In the genomic region with DNA sequence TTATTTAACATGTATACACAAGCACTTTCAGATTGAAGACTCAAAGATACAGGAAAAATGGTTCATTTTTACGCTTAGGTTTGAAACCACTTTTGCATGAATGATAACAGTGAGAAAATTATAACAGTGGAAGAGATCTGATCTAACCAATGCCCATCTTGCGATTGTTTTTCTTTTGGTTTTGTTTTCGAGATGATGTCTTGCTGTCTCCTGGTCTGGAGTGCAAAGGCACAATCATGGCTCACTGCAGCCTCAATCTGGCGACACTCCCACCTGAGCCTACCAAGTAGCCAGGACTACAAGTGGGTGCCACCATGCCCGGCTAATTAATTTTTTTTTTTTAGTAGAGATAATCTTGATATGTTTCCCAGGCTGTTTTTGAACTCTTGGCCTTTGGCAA, we compare ENCODE assay signal across 24 cellular contexts. TPM values are rescaled to one million over a fixed set of nuclear protein-coding genes. Genes with fewer than 3 reads are reported as not detected.
DNase-seq lines count a peak whose midpoint lies in the region; ATAC-seq, FAIRE-seq and TF ChIP-seq lines count a peak whose summit lies in the region.
"Had no signal": no experiment of that assay in that cellular context is flagged by ENCODE, and none has a peak within 500 bp of the region (broad histone marks: within the 10 kb centered on the region; RNA-seq: fewer than 3 reads in every experiment).

No MANE protein-coding gene starts in this region.

- no peaks in the 10 kb centered on the region for H3K9me3 Mint-ChIP-seq in activated CD8-positive, alpha-beta memory T cell treated with anti-CD3 and anti-CD28 coated beads, Interleukin-2, amount 10 ng/mL, durations not matched to agents 7 days and 5 days (ENCODE audit: low read depth)
- H3K9me3 Mint-ChIP-seq: CD4-positive, CD25-positive, alpha-beta regulatory T cell; CD8-positive, alpha-beta memory T cell had no signal

- no peak overlapping the region for H3K4me3 ChIP-seq in KMS-11 (IDR thresholded peaks at IDR 0.05; ENCODE audit: insufficient read depth, low read depth, low read length)
- no peak overlapping the region for H3K4me3 ChIP-seq in GM12878

- H3K36me3 ChIP-seq in KMS-11 (ENCODE audit: insufficient read depth): no peaks in the 10 kb centered on the region
- no peaks in the 10 kb centered on the region for H3K36me3 ChIP-seq in GM12878 (ENCODE audit: control insufficient read depth in 2 of 2, insufficient read depth in 2 of 2, low read length in 1 of 2)
- H3K36me3 ChIP-seq: BE2C had no signal

- peaks cover 23% of the 10 kb centered on the region for H3K4me1 Mint-ChIP-seq in activated CD8-positive, alpha-beta memory T cell treated with anti-CD3 and anti-CD28 coated beads, Interleukin-2, amount 10 ng/mL, durations not matched to agents 7 days and 5 days

- no peaks in the 10 kb centered on the region for H3K27me3 Mint-ChIP-seq in activated CD8-positive, alpha-beta memory T cell treated with anti-CD3 and anti-CD28 coated beads, Interleukin-2, amount 10 ng/mL, durations not matched to agents 7 days and 5 days

- no peak for TF ChIP-seq CTCF in KMS-11 (conservative IDR thresholded peaks at IDR 0.05; ENCODE audit: low read depth, low read length)
- no peak for TF ChIP-seq CTCF in GM12878 (IDR thresholded peaks at IDR 0.05 in 2 of 3, conservative IDR thresholded peaks at IDR 0.05 in 1 of 3; ENCODE audit: control insufficient read depth in 2 of 3, extremely low read depth in 1 of 3, insufficient read depth in 1 of 3, low read depth in 3 of 3, low read length in 3 of 3)

- POLR2A ChIA-PET in GM12878 (lab: Charles Lee): no interaction called here

- no peaks in the 10 kb centered on the region for H3K36me3 Mint-ChIP-seq in activated CD8-positive, alpha-beta memory T cell treated with anti-CD3 and anti-CD28 coated beads, Interleukin-2, amount 10 ng/mL, durations not matched to agents 7 days and 5 days
- H3K36me3 Mint-ChIP-seq: CD4-positive, CD25-positive, alpha-beta regulatory T cell; CD8-positive, alpha-beta memory T cell had no signal

- H3K9me3 ChIP-seq in GM12878 (replicated peaks; ENCODE audit: control insufficient read depth, insufficient read depth, low read length): no peaks in the 10 kb centered on the region; the same call in 2 of the 3 replicates
- H3K9me3 ChIP-seq: BE2C had no signal

- ATAC-seq in activated CD8-positive, alpha-beta memory T cell treated with anti-CD3 and anti-CD28 coated beads, Interleukin-2, amount 10 ng/mL, durations not matched to agents 7 days and 5 days: peak; percentile 61
- ATAC-seq in GM12878 (peak; percentile 59; the same call in 2 of the 3 replicates), HG02798 (IDR thresholded peaks at IDR 0.05; ENCODE audit: poor library complexity, unreplicated experiment) (no peak), HG03342 (IDR thresholded peaks at IDR 0.05; ENCODE audit: unreplicated experiment) (no peak)

- no peak overlapping the region for H3K4me3 Mint-ChIP-seq in activated CD8-positive, alpha-beta memory T cell treated with anti-CD3 and anti-CD28 coated beads, Interleukin-2, amount 10 ng/mL, durations not matched to agents 7 days and 5 days
- H3K4me3 Mint-ChIP-seq: CD8-positive, alpha-beta memory T cell had no signal

- H4K20me1 ChIP-seq in KMS-11 (ENCODE audit: insufficient read depth): no peaks in the 10 kb centered on the region
- H4K20me1 ChIP-seq in GM12878 (ENCODE audit: control insufficient read depth, insufficient read depth): no peaks in the 10 kb centered on the region

- H3K27me3 ChIP-seq in KMS-11 (ENCODE audit: insufficient read depth, low read depth) (no peaks in the 10 kb centered on the region), GM12878 (replicated peaks in 1 of 2; ENCODE audit: control insufficient read depth in 2 of 2, insufficient read depth in 2 of 2, low read length in 1 of 2) (no peaks in the 10 kb centered on the region; a peak in 1 of 4 replicates)

- CTCF ChIA-PET in activated CD8-positive, alpha-beta memory T cell treated with anti-CD3 and anti-CD28 coated beads, Interleukin-2, amount 10 ng/mL, durations not matched to agents 7 days and 5 days (lab: Charles Lee): interaction anchor here (1.6 to 5.7 kb wide), 3 partner anchors 8 to 294 kb away, joined by 4 to 79 read pairs (median 7); no protein-coding TSS in a partner anchor
- CTCF ChIA-PET in GM12878 (lab: Yijun Ruan, JAX): interaction anchor here (1.8 to 15.0 kb wide), 3 partner anchors 124 to 294 kb away, joined by 5 to 248 read pairs (median 60); a partner anchor contains a TSS

- SMC1A ChIA-PET in GM12878 (lab: Charles Lee; ENCODE audit: uncharacterized antibody, unreplicated experiment): interaction anchor here (1.2 to 5.9 kb wide), 4 partner anchors 52 to 293 kb away, joined by 4 to 105 read pairs (median 10); no protein-coding TSS in a partner anchor

- in situ Hi-C loops in GM12878 (cut with MboI): loop anchor here (5.0 kb wide), 1 partner anchor 122 kb away; no protein-coding TSS in a partner anchor

- TF ChIP-seq POLR2A in GM12878 (IDR thresholded peaks at IDR 0.05; ENCODE audit: low read depth, low read length): no peak

- H3K27ac Mint-ChIP-seq in activated CD8-positive, alpha-beta memory T cell treated with anti-CD3 and anti-CD28 coated beads, Interleukin-2, amount 10 ng/mL, durations not matched to agents 7 days and 5 days: no peak overlapping the region
- H3K27ac Mint-ChIP-seq: CD4-positive, CD25-positive, alpha-beta regulatory T cell; CD8-positive, alpha-beta memory T cell had no signal

- intact Hi-C loops in GM12878 (cut with micrococcal nuclease; ENCODE audit: unreplicated experiment): loop anchor here (2.0 kb wide), 3 partner anchors 77 to 297 kb away; a partner anchor contains a TSS

- no TSS peak for BruUV-seq in GM12878 (replicated peaks; lab: Mats Ljungman, UMichigan)

- 18% methylated on average over 5 of the region's 5 CpGs for WGBS in GM12878 (ENCODE audit: insufficient coverage, insufficient replicate concordance, low lambda C conversion rate, missing lambda C conversion rate)

- H3K4me1 ChIP-seq in KMS-11 (ENCODE audit: low read depth, poor library complexity, severe bottlenecking) (peaks cover 16% of the 10 kb centered on the region), GM12878 (ENCODE audit: control insufficient read depth, insufficient read depth, low read length) (peaks cover 19% of the 10 kb centered on the region)
- H3K4me1 ChIP-seq: BE2C had no signal

- H2AFZ ChIP-seq in KMS-11 (ENCODE audit: low read depth) (no peak overlapping the region), GM12878 (ENCODE audit: control insufficient read depth, low read depth, low read length) (no peak overlapping the region; the same call in 1 of the 2 replicates)

- TF ChIP-seq RAD21 in GM12878 (IDR thresholded peaks at IDR 0.05; ENCODE audit: insufficient read depth, low read depth, low read length): no peak

- H3K4me2 ChIP-seq in KMS-11: 0 out of 2 replicates have a peak overlapping the region, but pooled peaks have one; percentile 38
- H3K4me2 ChIP-seq in GM12878 (ENCODE audit: control insufficient read depth, insufficient read depth): no peak overlapping the region

- H3K9ac ChIP-seq in KMS-11: no peak overlapping the region
- H3K9ac ChIP-seq in GM12878 (ENCODE audit: control insufficient read depth, insufficient read depth, low read length): no peak overlapping the region

- RAD21 ChIA-PET in GM12878 (lab: Charles Lee; ENCODE audit: unreplicated experiment): interaction anchor here (2.8 to 5.8 kb wide), 2 partner anchors 123 to 293 kb away, joined by 18 to 105 read pairs; no protein-coding TSS in a partner anchor

- FAIRE-seq in GM12878 (lab: Jason Lieb, UNC): no peak
- FAIRE-seq: GM12892, GM18507 had no signal

- no peak overlapping the region for H3K27ac ChIP-seq in KMS-11
- H3K27ac ChIP-seq in GM12878 (ENCODE audit: control insufficient read depth, insufficient read depth): no peak overlapping the region

- no peak for TF ChIP-seq EP300 in GM12878 (IDR thresholded peaks at IDR 0.05; ENCODE audit: borderline replicate concordance in 1 of 2, control insufficient read depth in 1 of 2, low read depth in 2 of 2, low read length in 2 of 2)

- DNase-seq in activated CD8-positive, alpha-beta memory T cell treated with anti-CD3 and anti-CD28 coated beads, Interleukin-2, amount 10 ng/mL, durations not matched to agents 7 days and 5 days: peak; percentile 36
- no peak for DNase-seq in activated CD8-positive, alpha-beta memory T cell treated with anti-CD3 and anti-CD28 coated beads for 24 hours
- no peak for DNase-seq in GM12878 (ENCODE audit: low read depth, low spot score)
- no peak for DNase-seq in hepatic stellate cell (ENCODE audit: low spot score)
- DNase-seq: 8988T; BE2C; C1 segment of cervical spinal cord; CD4-positive, CD25-positive, alpha-beta regulatory T cell; CD8-positive, alpha-beta memory T cell; COR-L47; DMS 273 treated with DMSO at 0.1 percent for 48 hours; DMS53; DND-41; EL; GOT3; HCEC 1CT; KG1 had no signal

- H3K79me2 ChIP-seq in KMS-11 (ENCODE audit: insufficient read depth, low read depth) (no peaks in the 10 kb centered on the region), GM12878 (ENCODE audit: control insufficient read depth, insufficient read depth, low read length) (no peaks in the 10 kb centered on the region)

RNA-seq across cellular contexts. Expression of a gene that starts 10.2 kb away (rescaled TPM):
- 10 to 100 TPM; 15.1 to 16.3 TPM for total RNA-seq in activated CD8-positive, alpha-beta memory T cell treated with anti-CD3 and anti-CD28 coated beads, Interleukin-2, amount 10 ng/mL, durations not matched to agents 7 days and 5 days
- total RNA-seq in GM12878 (2013; cell fraction: nucleolus; rRNA removed): 3.4 and 4.0 TPM in 2 replicates
- total RNA-seq in GM12878 (2014; rRNA removed) (9.0 and 11.3 TPM in 2 replicates), GM12878 (2014; rRNA removed; fragmentation: Illumina TruSeq; extraction: Trizol) (5.9 and 7.0 TPM in 2 replicates), GM12878 (2021) (9.6 and 9.7 TPM in 2 replicates)
- polyA plus RNA-seq in GM12878 (2011; ENCODE audit: low read depth): 3.4 TPM
- polyA plus RNA-seq in GM12878 (2011; rRNA removed) (4.8 and 7.2 TPM in 2 replicates), GM12878 (2014; fragmentation: Illumina TruSeq; extraction: Trizol) (5.8 and 7.0 TPM in 2 replicates), GM12878 (2014; fragmentation: Nextera tagmentation; extraction: Ambion mirVana) (1 to 10 TPM; 2.7 to 4.4 TPM), GM12878 (2014; rRNA removed) (11.4 and 15.5 TPM in 2 replicates), GM12878 (2016; fragmentation: Nextera tagmentation; extraction: Ambion mirVana) (10 to 100 TPM in 1 of 2 experiments, 1 to 10 TPM in 1; 1.6 to 10.4 TPM)
- 2.7 and 4.5 TPM in 2 replicates for polyA plus RNA-seq in GM12878 (2011; cell fraction: cytosol; rRNA removed)
- polyA plus RNA-seq in GM12878 (2011; cell fraction: nucleus; rRNA removed): 4.8 and 5.7 TPM in 2 replicates
- polyA plus RNA-seq in GM12878 (2012): 5.6 and 7.8 TPM in 2 replicates
- polyA minus RNA-seq in GM12878 (2011; rRNA and poly(A)+ RNA removed): 2.0 and 2.6 TPM in 2 replicates
- 2.7 and 2.8 TPM in 2 replicates for polyA minus RNA-seq in GM12878 (2011; cell fraction: cytosol; rRNA and poly(A)+ RNA removed)
- 1.5 and 3.2 TPM in 2 replicates for polyA minus RNA-seq in GM12878 (2011; cell fraction: nucleus; rRNA and poly(A)+ RNA removed)

RNA-seq across cellular contexts. Expression of a gene that starts 17.5 kb away (rescaled TPM):
- 1 to 10 TPM; 4.7 to 7.4 TPM for total RNA-seq in activated CD8-positive, alpha-beta memory T cell treated with anti-CD3 and anti-CD28 coated beads, Interleukin-2, amount 10 ng/mL, durations not matched to agents 7 days and 5 days
- 8.1 and 9.0 TPM in 2 replicates for total RNA-seq in GM12878 (2013; cell fraction: nucleolus; rRNA removed)
- total RNA-seq in GM12878 (2014; rRNA removed): 4.1 and 5.5 TPM in 2 replicates
- 3.7 and 5.2 TPM in 2 replicates for total RNA-seq in GM12878 (2014; rRNA removed; fragmentation: Illumina TruSeq; extraction: Trizol)
- total RNA-seq in GM12878 (2021): 3.9 and 4.3 TPM in 2 replicates
- 0.89 TPM for polyA plus RNA-seq in GM12878 (2011; ENCODE audit: low read depth)
- 5.0 and 5.1 TPM in 2 replicates for polyA plus RNA-seq in GM12878 (2011; rRNA removed)
- 2.8 and 6.5 TPM in 2 replicates for polyA plus RNA-seq in GM12878 (2011; cell fraction: cytosol; rRNA removed)
- polyA plus RNA-seq in GM12878 (2011; cell fraction: nucleus; rRNA removed): 3.9 and 4.0 TPM in 2 replicates
- polyA plus RNA-seq in GM12878 (2012): 2.8 and 4.5 TPM in 2 replicates
- polyA plus RNA-seq in GM12878 (2014; fragmentation: Illumina TruSeq; extraction: Trizol): 1.4 and 2.9 TPM in 2 replicates
- 1 to 10 TPM; 5.8 to 6.1 TPM for polyA plus RNA-seq in GM12878 (2014; fragmentation: Nextera tagmentation; extraction: Ambion mirVana)
- 8.8 and 10.1 TPM in 2 replicates for polyA plus RNA-seq in GM12878 (2014; rRNA removed)
- polyA plus RNA-seq in GM12878 (2016; fragmentation: Nextera tagmentation; extraction: Ambion mirVana): 1 to 10 TPM; 4.8 to 5.9 TPM
- polyA minus RNA-seq in GM12878 (2011; rRNA and poly(A)+ RNA removed): 1.6 and 2.4 TPM in 2 replicates
- polyA minus RNA-seq in GM12878 (2011; cell fraction: cytosol; rRNA and poly(A)+ RNA removed): 0.62 and 0.67 TPM in 2 replicates
- 3.1 and 5.5 TPM in 2 replicates for polyA minus RNA-seq in GM12878 (2011; cell fraction: nucleus; rRNA and poly(A)+ RNA removed)

RNA-seq across cellular contexts. Expression of a gene that starts 35.3 kb away (rescaled TPM):
- not detected for total RNA-seq in activated CD8-positive, alpha-beta memory T cell treated with anti-CD3 and anti-CD28 coated beads, Interleukin-2, amount 10 ng/mL, durations not matched to agents 7 days and 5 days
- total RNA-seq in GM12878 (2013; cell fraction: nucleolus; rRNA removed): not detected in 2 replicates
- total RNA-seq in GM12878 (2014; rRNA removed) (not detected in 2 replicates), GM12878 (2014; rRNA removed; fragmentation: Illumina TruSeq; extraction: Trizol) (not detected in 2 replicates), GM12878 (2021) (not detected in 2 replicates)
- polyA plus RNA-seq in GM12878 (2011; ENCODE audit: low read depth): not detected
- polyA plus RNA-seq in GM12878 (2011; rRNA removed) (not detected in 2 replicates), GM12878 (2014; fragmentation: Illumina TruSeq; extraction: Trizol) (not detected in 2 replicates), GM12878 (2014; fragmentation: Nextera tagmentation; extraction: Ambion mirVana) (not detected), GM12878 (2014; rRNA removed) (not detected in 2 replicates), GM12878 (2016; fragmentation: Nextera tagmentation; extraction: Ambion mirVana) (not detected)
- polyA plus RNA-seq in GM12878 (2011; cell fraction: cytosol; rRNA removed): not detected in 2 replicates
- not detected in 2 replicates for polyA plus RNA-seq in GM12878 (2011; cell fraction: nucleus; rRNA removed)
- not detected in 2 replicates for polyA plus RNA-seq in GM12878 (2012)
- polyA minus RNA-seq in GM12878 (2011; rRNA and poly(A)+ RNA removed): not detected in 2 replicates
- not detected in 2 replicates for polyA minus RNA-seq in GM12878 (2011; cell fraction: cytosol; rRNA and poly(A)+ RNA removed)
- not detected in 2 replicates for polyA minus RNA-seq in GM12878 (2011; cell fraction: nucleus; rRNA and poly(A)+ RNA removed)
- total RNA-seq: CD4-positive, CD25-positive, alpha-beta regulatory T cell; CD8-positive, alpha-beta memory T cell; HT-29 had no signal
- polyA plus RNA-seq: CD4-positive, CD25-positive, alpha-beta regulatory T cell; CD8-positive, alpha-beta memory T cell had no signal

RNA-seq across cellular contexts. Expression of a gene that starts 51.5 kb away (rescaled TPM):
- under 1 TPM; 0.26 to 0.98 TPM for total RNA-seq in activated CD8-positive, alpha-beta memory T cell treated with anti-CD3 and anti-CD28 coated beads, Interleukin-2, amount 10 ng/mL, durations not matched to agents 7 days and 5 days
- total RNA-seq in GM12878 (2013; cell fraction: nucleolus; rRNA removed): 3.2 and 4.2 TPM in 2 replicates
- total RNA-seq in GM12878 (2014; rRNA removed) (1.5 and 2.0 TPM in 2 replicates), GM12878 (2014; rRNA removed; fragmentation: Illumina TruSeq; extraction: Trizol) (0.36 and 0.41 TPM in 2 replicates), GM12878 (2021) (0.93 and 1.3 TPM in 2 replicates)
- 0.18 TPM for polyA plus RNA-seq in GM12878 (2011; ENCODE audit: low read depth)
- polyA plus RNA-seq in GM12878 (2011; rRNA removed) (0.58 and 0.64 TPM in 2 replicates), GM12878 (2014; fragmentation: Illumina TruSeq; extraction: Trizol) (0.06 and 0.22 TPM in 2 replicates), GM12878 (2014; fragmentation: Nextera tagmentation; extraction: Ambion mirVana) (under 1 TPM; 0.18 to 0.57 TPM), GM12878 (2014; rRNA removed) (1.5 and 1.9 TPM in 2 replicates), GM12878 (2016; fragmentation: Nextera tagmentation; extraction: Ambion mirVana) (1 to 10 TPM; 1.4 to 1.6 TPM)
- polyA plus RNA-seq in GM12878 (2011; cell fraction: cytosol; rRNA removed): 1.2 and 1.3 TPM in 2 replicates
- 2.0 and 2.1 TPM in 2 replicates for polyA plus RNA-seq in GM12878 (2011; cell fraction: nucleus; rRNA removed)
- 0.58 and 0.62 TPM in 2 replicates for polyA plus RNA-seq in GM12878 (2012)
- polyA minus RNA-seq in GM12878 (2011; rRNA and poly(A)+ RNA removed): 0.46 and 0.66 TPM in 2 replicates
- 1.0 TPM in 1 of 2 replicates, not detected in the other for polyA minus RNA-seq in GM12878 (2011; cell fraction: cytosol; rRNA and poly(A)+ RNA removed)
- 0.85 and 1.6 TPM in 2 replicates for polyA minus RNA-seq in GM12878 (2011; cell fraction: nucleus; rRNA and poly(A)+ RNA removed)

RNA-seq across cellular contexts. Expression of a gene that starts 52.1 kb away (rescaled TPM):
- total RNA-seq in activated CD8-positive, alpha-beta memory T cell treated with anti-CD3 and anti-CD28 coated beads, Interleukin-2, amount 10 ng/mL, durations not matched to agents 7 days and 5 days: not detected
- total RNA-seq in GM12878 (2013; cell fraction: nucleolus; rRNA removed): not detected in 2 replicates
- total RNA-seq in GM12878 (2014; rRNA removed): not detected in 2 replicates
- total RNA-seq in GM12878 (2014; rRNA removed; fragmentation: Illumina TruSeq; extraction: Trizol): not detected in 2 replicates
- not detected in 2 replicates for total RNA-seq in GM12878 (2021)
- polyA plus RNA-seq in GM12878 (2011; ENCODE audit: low read depth): not detected
- polyA plus RNA-seq in GM12878 (2011; rRNA removed): not detected in 2 replicates
- polyA plus RNA-seq in GM12878 (2011; cell fraction: cytosol; rRNA removed): not detected in 2 replicates
- polyA plus RNA-seq in GM12878 (2011; cell fraction: nucleus; rRNA removed): not detected in 2 replicates
- not detected in 2 replicates for polyA plus RNA-seq in GM12878 (2012)
- polyA plus RNA-seq in GM12878 (2014; fragmentation: Illumina TruSeq; extraction: Trizol): not detected in 2 replicates
- polyA plus RNA-seq in GM12878 (2014; fragmentation: Nextera tagmentation; extraction: Ambion mirVana): not detected
- polyA plus RNA-seq in GM12878 (2014; rRNA removed): not detected in 2 replicates
- polyA plus RNA-seq in GM12878 (2016; fragmentation: Nextera tagmentation; extraction: Ambion mirVana): not detected
- polyA minus RNA-seq in GM12878 (2011; rRNA and poly(A)+ RNA removed): not detected in 2 replicates
- polyA minus RNA-seq in GM12878 (2011; cell fraction: cytosol; rRNA and poly(A)+ RNA removed): not detected in 2 replicates
- polyA minus RNA-seq in GM12878 (2011; cell fraction: nucleus; rRNA and poly(A)+ RNA removed): not detected in 2 replicates
- total RNA-seq: CD4-positive, CD25-positive, alpha-beta regulatory T cell; CD8-positive, alpha-beta memory T cell; G401; HT-29 had no signal
- polyA plus RNA-seq: CD4-positive, CD25-positive, alpha-beta regulatory T cell; CD8-positive, alpha-beta memory T cell had no signal

Comparison
In these comparisons a context has a peak if more than half of its experiments do, and no peak if none do; other contexts are left out.
1. ATAC-seq: peak in activated CD8-positive, alpha-beta memory T cell treated with anti-CD3 and anti-CD28 coated beads, Interleukin-2, amount 10 ng/mL, durations not matched to agents 7 days and 5 days (single experiment) and GM12878 (single experiment); none in HG02798 (single experiment) and HG03342 (single experiment).